ENCODE assay signal across 12 cellular contexts in the genomic region with DNA sequence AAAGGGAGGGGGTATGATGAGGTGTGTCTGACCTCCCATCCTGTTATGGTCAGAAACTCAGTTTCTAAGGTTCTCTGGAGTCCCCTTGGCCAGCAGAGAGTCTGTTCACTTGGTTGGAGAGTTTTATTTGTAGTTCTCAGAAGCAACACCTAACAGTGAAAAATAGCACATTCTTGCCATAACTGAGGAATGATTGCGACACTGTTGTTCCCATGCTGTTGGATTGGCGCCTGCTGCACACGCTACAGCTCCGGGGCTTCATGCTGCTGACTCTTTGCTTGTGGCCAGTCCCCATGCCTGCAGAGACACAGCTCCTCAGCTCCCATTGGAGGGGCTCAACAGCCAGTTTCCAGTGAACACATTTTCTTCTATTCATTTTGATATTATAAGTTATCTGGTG. TPM values are rescaled to one million over a fixed set of nuclear protein-coding genes. Genes with fewer than 3 reads are reported as not detected.
DNase-seq lines count a peak whose midpoint lies in the region; ATAC-seq, FAIRE-seq and TF ChIP-seq lines count a peak whose summit lies in the region.
"Had no signal": no experiment of that assay in that cellular context is flagged by ENCODE, and none has a peak within 500 bp of the region (broad histone marks: within the 10 kb centered on the region; RNA-seq: fewer than 3 reads in every experiment).

No MANE protein-coding gene starts in this region.

- H3K36me3 ChIP-seq in K562 (ENCODE audit: control insufficient read depth, insufficient read depth, low read length) (peaks cover 44% of the 10 kb centered on the region), right atrium auricular region (peaks cover 3% of the 10 kb centered on the region), colonic mucosa (no peaks in the 10 kb centered on the region)

- intact Hi-C loops in K562 (cut with micrococcal nuclease): no loop called here
- intact Hi-C loops in colonic mucosa (cut with DNase I): no loop called here

- CTCF ChIA-PET in K562 (lab: Yijun Ruan, JAX; ENCODE audit: low intra/inter-chr PET ratio): no interaction called here

- no peaks in the 10 kb centered on the region for H3K27me3 Mint-ChIP-seq in activated naive CD8-positive, alpha-beta T cell treated with anti-CD3 and anti-CD28 coated beads for 36 hours
- H3K27me3 Mint-ChIP-seq: activated naive CD4-positive, alpha-beta T cell treated with anti-CD3 and anti-CD28 coated beads, Interleukin-2, amount 50 U/mL, for 24 hours had no signal

- no TSS peak for BruUV-seq in K562 (replicated peaks; lab: Mats Ljungman, UMichigan)

- H3K9me3 ChIP-seq in K562 (replicated peaks; ENCODE audit: control insufficient read depth, insufficient read depth, low read depth, low read length) (no peaks in the 10 kb centered on the region), right atrium auricular region (no peaks in the 10 kb centered on the region), colonic mucosa (no peaks in the 10 kb centered on the region)

- H4K20me1 ChIP-seq in K562 (replicated peaks; ENCODE audit: control insufficient read depth, insufficient read depth, low read length): no peaks in the 10 kb centered on the region

- 94% methylated on average over 4 of the region's 4 CpGs for WGBS in K562 (ENCODE audit: insufficient coverage, low coverage, missing lambda C conversion rate)

- no peaks in the 10 kb centered on the region for H3K79me2 ChIP-seq in K562 (ENCODE audit: control insufficient read depth, insufficient read depth, low read length)

- H3K27ac Mint-ChIP-seq in activated naive CD8-positive, alpha-beta T cell treated with anti-CD3 and anti-CD28 coated beads for 36 hours: no peak overlapping the region
- H3K27ac Mint-ChIP-seq: activated naive CD4-positive, alpha-beta T cell treated with anti-CD3 and anti-CD28 coated beads, Interleukin-2, amount 50 U/mL, for 24 hours had no signal

- no peak overlapping the region for H3K27ac ChIP-seq in K562 (ENCODE audit: extremely low read depth, low read depth, low read length)
- peak overlapping the region; percentile 63 to 83 for H3K27ac ChIP-seq in right atrium auricular region
- H3K27ac ChIP-seq in colonic mucosa: no peak overlapping the region
- H3K27ac ChIP-seq: neutrophil, WERI-Rb-1 had no signal

- peaks cover 11% of the 10 kb centered on the region for H3K9me3 Mint-ChIP-seq in activated naive CD8-positive, alpha-beta T cell treated with anti-CD3 and anti-CD28 coated beads for 36 hours
- H3K9me3 Mint-ChIP-seq: activated naive CD4-positive, alpha-beta T cell treated with anti-CD3 and anti-CD28 coated beads, Interleukin-2, amount 50 U/mL, for 24 hours had no signal

- no peak overlapping the region for H3K4me3 ChIP-seq in K562
- H3K4me3 ChIP-seq in right atrium auricular region: no peak overlapping the region
- no peak overlapping the region for H3K4me3 ChIP-seq in skeletal muscle cell (ENCODE audit: low read depth, low read length)
- no peak overlapping the region for H3K4me3 ChIP-seq in colonic mucosa

- DNase-seq in GM04504 (ENCODE audit: low read depth): peak; percentile 65
- no peak for DNase-seq in K562 (ENCODE audit: extremely low read depth in 1 of 4, low spot score in 3 of 4)
- peak; percentile 79 for DNase-seq in right atrium auricular region (ENCODE audit: low spot score)
- DNase-seq in skeletal muscle cell (ENCODE audit: low read depth): peak; percentile 72
- DNase-seq in colonic mucosa: no peak
- DNase-seq in GM10266 (ENCODE audit: extremely low spot score): no peak
- DNase-seq in hepatic stellate cell (ENCODE audit: low spot score): no peak
- no peak for DNase-seq in activated naive CD8-positive, alpha-beta T cell treated with anti-CD3 and anti-CD28 coated beads for 36 hours
- DNase-seq: DMS153, WERI-Rb-1 had no signal

- H3K27me3 ChIP-seq in K562 (ENCODE audit: control insufficient read depth in 2 of 2, insufficient read depth in 2 of 2, low read length in 2 of 2) (no peaks in the 10 kb centered on the region), right atrium auricular region (no peaks in the 10 kb centered on the region), colonic mucosa (no peaks in the 10 kb centered on the region)
- H3K27me3 ChIP-seq: neutrophil had no signal

- no peak for FAIRE-seq in K562 (lab: Jason Lieb, UNC)

- H3K9ac ChIP-seq in K562 (ENCODE audit: insufficient read depth in 1 of 2, low read depth in 2 of 2, low read length in 2 of 2) (no peak overlapping the region), colonic mucosa (ENCODE audit: low read depth in 2 of 2, low read length in 2 of 2) (no peak overlapping the region)

- H3K9me1 ChIP-seq in K562 (ENCODE audit: control insufficient read depth, insufficient read depth, low read length): no peaks in the 10 kb centered on the region

- H3K36me3 Mint-ChIP-seq in activated naive CD8-positive, alpha-beta T cell treated with anti-CD3 and anti-CD28 coated beads for 36 hours: peaks cover 31% of the 10 kb centered on the region

- no peak for TF ChIP-seq CTCF in K562 (IDR thresholded peaks at IDR 0.05 in 2 of 3, conservative IDR thresholded peaks at IDR 0.05 in 1 of 3; ENCODE audit: insufficient read depth in 2 of 3, low read depth in 1 of 3, low read length in 3 of 3)
- no peak for TF ChIP-seq CTCF in right atrium auricular region (IDR thresholded peaks at IDR 0.05)
- no peak for TF ChIP-seq CTCF in colonic mucosa (IDR thresholded peaks at IDR 0.05)
- TF ChIP-seq CTCF in GM10266 (IDR thresholded peaks at IDR 0.05; ENCODE audit: control insufficient read depth, insufficient read depth, low read depth, missing control alignments): no peak

- H2AFZ ChIP-seq in K562 (ENCODE audit: low read depth, low read length): no peak overlapping the region

- in situ Hi-C loops in K562 (cut with MboI): no loop called here

- no peaks in the 10 kb centered on the region for H3K4me1 ChIP-seq in K562 (replicated peaks in 1 of 2; ENCODE audit: control insufficient read depth in 2 of 2, insufficient read depth in 2 of 2, low read length in 2 of 2)
- peaks cover 0 to 16% of the 10 kb centered on the region in 2 donors for H3K4me1 ChIP-seq in right atrium auricular region
- no peaks in the 10 kb centered on the region for H3K4me1 ChIP-seq in colonic mucosa

- POLR2A ChIA-PET in K562 (lab: Yijun Ruan, JAX): interaction anchor here (0.6 to 2.0 kb wide), 2 partner anchors 11 to 94 kb away, joined by 3 to 5 read pairs; no protein-coding TSS in a partner anchor

- H3K4me1 Mint-ChIP-seq in activated naive CD8-positive, alpha-beta T cell treated with anti-CD3 and anti-CD28 coated beads for 36 hours: no peaks in the 10 kb centered on the region
- H3K4me1 Mint-ChIP-seq: activated naive CD4-positive, alpha-beta T cell treated with anti-CD3 and anti-CD28 coated beads, Interleukin-2, amount 50 U/mL, for 24 hours had no signal

- H3K4me3 Mint-ChIP-seq in activated naive CD8-positive, alpha-beta T cell treated with anti-CD3 and anti-CD28 coated beads for 36 hours: no peak overlapping the region
- H3K4me3 Mint-ChIP-seq: activated naive CD4-positive, alpha-beta T cell treated with anti-CD3 and anti-CD28 coated beads, Interleukin-2, amount 50 U/mL, for 24 hours had no signal

- no peak for TF ChIP-seq EP300 in K562 (IDR thresholded peaks at IDR 0.05; ENCODE audit: low read length)

- no peak for TF ChIP-seq POLR2A in K562 (conservative IDR thresholded peaks at IDR 0.05)

- no peak overlapping the region for H3K4me2 ChIP-seq in K562 (ENCODE audit: insufficient read depth, low read length)

- 0 out of 3 replicates have a peak, but pooled peaks have one; percentile 18 for ATAC-seq in K562

- no peak for TF ChIP-seq RAD21 in K562 (CRISPR knock-in tag; conservative IDR thresholded peaks at IDR 0.05 in 1 of 2, IDR thresholded peaks at IDR 0.05 in 1 of 2)

RNA-seq across cellular contexts. Expression of a gene that starts 42.1 kb away (rescaled TPM):
- 109 and 142 TPM in 2 replicates for total RNA-seq in K562 (2011; cell fraction: chromatin; rRNA removed; ENCODE audit: low replicate concordance)
- 95.9 and 115 TPM in 2 replicates for total RNA-seq in K562 (2011; cell fraction: nucleolus; rRNA removed)
- 155 and 218 TPM in 2 replicates for total RNA-seq in K562 (2011; cell fraction: nucleoplasm; rRNA removed)
- total RNA-seq in K562 (2014; rRNA removed) (108 and 111 TPM in 2 replicates), K562 (2014; rRNA removed; fragmentation: Illumina TruSeq; extraction: Trizol) (116 and 125 TPM in 2 replicates), K562 (2015; rRNA removed; fragmentation: Illumina TruSeq; extraction: Trizol) (132 and 136 TPM in 2 replicates), K562 (2021) (148 and 152 TPM in 2 replicates), right atrium auricular region (100 to 1,000 TPM in 1 of 2 donors, 10 to 100 TPM in 1; 93.1 to 102 TPM), colonic mucosa (10 to 100 TPM; 51.8 to 79.2 TPM)
- polyA plus RNA-seq in K562 (2011; rRNA removed) (449 and 498 TPM in 2 replicates), K562 (2014; fragmentation: Illumina TruSeq; extraction: Trizol) (229 and 274 TPM in 2 replicates), K562 (2014; fragmentation: Nextera tagmentation; extraction: Ambion mirVana) (100 to 1,000 TPM in 1 of 2 experiments, 10 to 100 TPM in 1; 94.2 to 113 TPM), K562 (2014; rRNA removed) (134 and 182 TPM in 2 replicates)
- 444 and 495 TPM in 2 replicates for polyA plus RNA-seq in K562 (2011; cell fraction: cytosol; rRNA removed)
- 172 and 219 TPM in 2 replicates for polyA plus RNA-seq in K562 (2011; cell fraction: nucleus; rRNA removed)
- 186 and 203 TPM in 2 replicates for polyA plus RNA-seq in K562 (2012)
- 348 and 372 TPM in 2 replicates for polyA minus RNA-seq in K562 (2011; rRNA and poly(A)+ RNA removed)
- polyA minus RNA-seq in K562 (2011; cell fraction: cytosol; rRNA and poly(A)+ RNA removed): 140 and 165 TPM in 2 replicates
- polyA minus RNA-seq in K562 (2011; cell fraction: nucleus; rRNA and poly(A)+ RNA removed): 76.6 and 137 TPM in 2 replicates
- total RNA-seq in activated naive CD8-positive, alpha-beta T cell treated with anti-CD3 and anti-CD28 coated beads for 36 hours: 10 to 100 TPM; 77.3 to 83.2 TPM

RNA-seq across cellular contexts. Expression of a gene that starts 42.2 kb away (rescaled TPM):
- 18.1 and 63.0 TPM in 2 replicates for total RNA-seq in K562 (2011; cell fraction: chromatin; rRNA removed; ENCODE audit: low replicate concordance)
- 10.5 and 17.4 TPM in 2 replicates for total RNA-seq in K562 (2011; cell fraction: nucleolus; rRNA removed)
- total RNA-seq in K562 (2011; cell fraction: nucleoplasm; rRNA removed): 28.2 and 36.1 TPM in 2 replicates
- total RNA-seq in K562 (2014; rRNA removed): 6.2 and 8.0 TPM in 2 replicates
- total RNA-seq in K562 (2014; rRNA removed; fragmentation: Illumina TruSeq; extraction: Trizol): 8.6 and 10.1 TPM in 2 replicates
- 8.3 and 9.5 TPM in 2 replicates for total RNA-seq in K562 (2015; rRNA removed; fragmentation: Illumina TruSeq; extraction: Trizol)
- 6.0 and 7.8 TPM in 2 replicates for total RNA-seq in K562 (2021)
- polyA plus RNA-seq in K562 (2011; rRNA removed): 8.2 and 9.8 TPM in 2 replicates
- polyA plus RNA-seq in K562 (2011; cell fraction: cytosol; rRNA removed): 1.9 and 4.9 TPM in 2 replicates
- polyA plus RNA-seq in K562 (2011; cell fraction: nucleus; rRNA removed): 14.4 and 20.9 TPM in 2 replicates
- 3.7 and 3.9 TPM in 2 replicates for polyA plus RNA-seq in K562 (2012)
- polyA plus RNA-seq in K562 (2014; fragmentation: Illumina TruSeq; extraction: Trizol): 5.9 and 7.4 TPM in 2 replicates
- polyA plus RNA-seq in K562 (2014; fragmentation: Nextera tagmentation; extraction: Ambion mirVana): 1 to 10 TPM; 4.8 to 5.1 TPM
- 4.0 and 6.9 TPM in 2 replicates for polyA plus RNA-seq in K562 (2014; rRNA removed)
- polyA minus RNA-seq in K562 (2011; rRNA and poly(A)+ RNA removed): 14.2 and 24.1 TPM in 2 replicates
- 3.5 and 4.0 TPM in 2 replicates for polyA minus RNA-seq in K562 (2011; cell fraction: cytosol; rRNA and poly(A)+ RNA removed)
- 13.6 and 29.0 TPM in 2 replicates for polyA minus RNA-seq in K562 (2011; cell fraction: nucleus; rRNA and poly(A)+ RNA removed)
- total RNA-seq in right atrium auricular region: 1 to 10 TPM; 7.2 to 7.8 TPM
- 1 to 10 TPM; 4.8 to 5.2 TPM for total RNA-seq in colonic mucosa
- 1 to 10 TPM; 5.0 to 5.6 TPM for total RNA-seq in activated naive CD8-positive, alpha-beta T cell treated with anti-CD3 and anti-CD28 coated beads for 36 hours

Comparison
In these comparisons a context has a peak if more than half of its experiments do, and no peak if none do; other contexts are left out.
1. DNase-seq: peak in GM04504 (single experiment), right atrium auricular region (single experiment) and skeletal muscle cell (single experiment); none in K562 (0 of 4), colonic mucosa (single experiment), GM10266 (single experiment), hepatic stellate cell (single experiment) and activated naive CD8-positive, alpha-beta T cell treated with anti-CD3 and anti-CD28 coated beads for 36 hours (single experiment).
2. H3K27ac ChIP-seq: peak in right atrium auricular region (2 of 2); none in K562 (single experiment) and colonic mucosa (single experiment).